9 cellular contexts compared by ENCODE assay signal in the genomic region with DNA sequence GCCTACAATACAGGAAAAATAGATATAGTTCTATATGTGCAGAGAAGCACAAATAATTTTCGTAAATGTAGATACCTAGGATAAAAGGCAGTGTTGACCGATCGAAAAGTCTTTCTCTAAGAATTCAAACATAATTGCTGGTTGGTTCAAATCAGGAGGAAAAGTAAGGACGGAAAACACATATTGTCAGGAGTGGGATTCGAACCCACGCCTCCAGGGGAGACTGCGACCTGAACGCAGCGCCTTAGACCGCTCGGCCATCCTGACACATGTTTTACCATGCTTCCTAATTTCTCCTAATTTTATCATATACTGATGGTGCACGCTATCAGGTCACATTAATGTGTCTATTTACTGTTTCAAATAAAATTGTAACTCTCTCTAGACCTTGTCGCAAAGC. TPM values are rescaled to one million over a fixed set of nuclear protein-coding genes. Genes with fewer than 3 reads are reported as not detected.
A peak's percentile ranks its signal among the peaks of the same experiment; 100 is the strongest.
DNase-seq lines count a peak whose midpoint lies in the region; ATAC-seq and TF ChIP-seq lines count a peak whose summit lies in the region.
"Not testable (repeated sequence)": the region's sequence is repeated elsewhere in the genome, so short reads cannot be mapped to it uniquely, and the experiment has no call there.
"Had no signal": no experiment of that assay in that cellular context is flagged by ENCODE, and none has a peak within 500 bp of the region (broad histone marks: within the 10 kb centered on the region; RNA-seq: fewer than 3 reads in every experiment).

No MANE protein-coding gene starts in this region.

- not testable (repeated sequence) for H2AFZ ChIP-seq in OCI-LY7 (ENCODE audit: low read length)

- H4K20me1 ChIP-seq in OCI-LY7 (ENCODE audit: insufficient read depth, low read length), result not testable (repeated sequence)

- peak overlapping the region; percentile 52 for H3K9ac ChIP-seq in HUES6 (ENCODE audit: low read length)

- not testable (repeated sequence) for H3K36me3 Mint-ChIP-seq in activated CD8-positive, alpha-beta memory T cell treated with anti-CD3 and anti-CD28 coated beads, Interleukin-2, amount 10 ng/mL, durations not matched to agents 7 days and 5 days

- not testable (repeated sequence) for TF ChIP-seq POLR2A in lower leg skin (IDR thresholded peaks at IDR 0.05)

- not testable (repeated sequence) for TF ChIP-seq CTCF in C4-2B (conservative IDR thresholded peaks at IDR 0.05); OCI-LY7 (conservative IDR thresholded peaks at IDR 0.05; ENCODE audit: low read length); lower leg skin (IDR thresholded peaks at IDR 0.05)

- POLR2A ChIA-PET in OCI-LY7 (lab: Charles Lee), result not testable (repeated sequence)

- whole genome bisulfite sequencing in ectodermal cell, 2 experiments, result 1 to 2% methylated on average over 11 to 12 of the region's 13 CpGs
- 0 to 1% methylated on average over 13 of the region's 13 CpGs for WGBS in lower leg skin, 2 donors

- H3K79me2 ChIP-seq in OCI-LY7 (ENCODE audit: insufficient read depth, low read depth, low read length), result not testable (repeated sequence)

- not testable (repeated sequence) for H3K9me3 ChIP-seq in HUES6 (ENCODE audit: control insufficient read depth, insufficient read depth, low read depth, low read length); OCI-LY7 (ENCODE audit: low read length); ectodermal cell (ENCODE audit: control insufficient read depth, low read length)

- H3K4me3 Mint-ChIP-seq in activated CD8-positive, alpha-beta memory T cell treated with anti-CD3 and anti-CD28 coated beads, Interleukin-2, amount 10 ng/mL, durations not matched to agents 7 days and 5 days, result peak overlapping the region; percentile 81

- CTCF ChIA-PET in OCI-LY7 (lab: Charles Lee; ENCODE audit: unreplicated experiment), result not testable (repeated sequence)
- CTCF ChIA-PET in activated CD8-positive, alpha-beta memory T cell treated with anti-CD3 and anti-CD28 coated beads, Interleukin-2, amount 10 ng/mL, durations not matched to agents 7 days and 5 days (lab: Charles Lee), result interaction anchor here (2.5 kb wide), 1 partner anchor 10 kb away, joined by 11 read pairs; no protein-coding TSS in a partner anchor

- H3K4me1 Mint-ChIP-seq in activated CD8-positive, alpha-beta memory T cell treated with anti-CD3 and anti-CD28 coated beads, Interleukin-2, amount 10 ng/mL, durations not matched to agents 7 days and 5 days, result peaks cover 15% of the 10 kb centered on the region

- H3K27me3 ChIP-seq in HUES6 (ENCODE audit: control insufficient read depth, insufficient read depth, low read length), result peaks cover 34% of the 10 kb centered on the region
- peaks cover 45% of the 10 kb centered on the region for H3K27me3 ChIP-seq in ectodermal cell (ENCODE audit: control insufficient read depth, insufficient read depth, low read length, poor library complexity, severe bottlenecking)

- H3K4me2 ChIP-seq in OCI-LY7 (ENCODE audit: low read length), result peak overlapping the region; percentile 76

- H3K27ac Mint-ChIP-seq in activated CD8-positive, alpha-beta memory T cell treated with anti-CD3 and anti-CD28 coated beads, Interleukin-2, amount 10 ng/mL, durations not matched to agents 7 days and 5 days, result peak overlapping the region; percentile 96

- not testable (repeated sequence) for H3K9me3 Mint-ChIP-seq in activated CD8-positive, alpha-beta memory T cell treated with anti-CD3 and anti-CD28 coated beads, Interleukin-2, amount 10 ng/mL, durations not matched to agents 7 days and 5 days (ENCODE audit: low read depth)

- intact Hi-C loops in OCI-LY7 (cut with micrococcal nuclease; ENCODE audit: unreplicated experiment); lower leg skin (cut with DNase I; ENCODE audit: low total_unique reads): not testable (repeated sequence)

- ATAC-seq in GM19467 (IDR thresholded peaks at IDR 0.05; ENCODE audit: unreplicated experiment), result peak; percentile 21
- peak; percentile 51 for ATAC-seq in activated CD8-positive, alpha-beta memory T cell treated with anti-CD3 and anti-CD28 coated beads, Interleukin-2, amount 10 ng/mL, durations not matched to agents 7 days and 5 days

- not testable (repeated sequence) for H3K4me1 ChIP-seq in HUES6 (ENCODE audit: control insufficient read depth, insufficient read depth, low read length); OCI-LY7 (ENCODE audit: insufficient read depth, low read length, poor library complexity, severe bottlenecking); ectodermal cell (ENCODE audit: control insufficient read depth, insufficient read depth, low read length)

- H3K9me2 ChIP-seq in OCI-LY7 (ENCODE audit: insufficient read depth, low read length), result not testable (repeated sequence)

- peaks cover 21% of the 10 kb centered on the region for H3K27me3 Mint-ChIP-seq in activated CD8-positive, alpha-beta memory T cell treated with anti-CD3 and anti-CD28 coated beads, Interleukin-2, amount 10 ng/mL, durations not matched to agents 7 days and 5 days

- H3K27ac ChIP-seq in C4-2B, result peak overlapping the region; percentile 52
- not testable (repeated sequence) for H3K27ac ChIP-seq in HUES6 (ENCODE audit: low read depth, low read length); OCI-LY7 (ENCODE audit: low read depth, low read length, poor library complexity, severe bottlenecking); ectodermal cell (ENCODE audit: insufficient read depth, low read depth, low read length, poor library complexity, severe bottlenecking)

- H3K4me3 ChIP-seq in HUES6 (ENCODE audit: low read depth, low read length) (peak overlapping the region; percentile 71), OCI-LY7 (ENCODE audit: low read depth, low read length, poor library complexity, severe bottlenecking) (peak overlapping the region; percentile 69), ectodermal cell (ENCODE audit: insufficient read depth, low read depth, low read length) (peak overlapping the region; percentile 71)
- not testable (repeated sequence) for H3K4me3 ChIP-seq in lower leg skin (ENCODE audit: low read depth, poor library complexity, severe bottlenecking)

- not testable (repeated sequence) for BruUV-seq in OCI-LY7 (replicated peaks; lab: Mats Ljungman, UMichigan)

- DNase-seq in OCI-LY7 (ENCODE audit: low spot score), result peak; percentile 50
- peak; percentile 82 for DNase-seq in activated CD8-positive, alpha-beta memory T cell treated with anti-CD3 and anti-CD28 coated beads, Interleukin-2, amount 10 ng/mL, durations not matched to agents 7 days and 5 days
- peak; percentile 63 to 91 for DNase-seq in lower leg skin (ENCODE audit: low spot score in 2 of 2)
- peak; percentile 83 for DNase-seq in stimulated activated CD4-positive, alpha-beta T cell treated with anti-CD3 and anti-CD28 coated beads, Interleukin-1b, Interleukin-23, amount 100 ng/mL, for 48 hours

- H3K36me3 ChIP-seq in HUES6 (ENCODE audit: control insufficient read depth, insufficient read depth, low read length); OCI-LY7 (ENCODE audit: insufficient read depth, low read length); ectodermal cell (ENCODE audit: control insufficient read depth, insufficient read depth, low read length): not testable (repeated sequence)

RNA-seq across cellular contexts. Expression of gene HSPA6, which starts 5.8 kb away (rescaled TPM):
- not detected in 2 replicates for total RNA-seq in OCI-LY7 (2014; rRNA removed; shearing (Covaris generic))
- total RNA-seq in OCI-LY7 (2022), result 0.13 TPM in 1 of 2 replicates, not detected in the other
- 1 to 10 TPM in 1 of 2 experiments, under 1 TPM in 1; 0.47 to 1.1 TPM for total RNA-seq in activated CD8-positive, alpha-beta memory T cell treated with anti-CD3 and anti-CD28 coated beads, Interleukin-2, amount 10 ng/mL, durations not matched to agents 7 days and 5 days
- not detected for polyA plus RNA-seq in ectodermal cell (2013, experiment 1 of 4)
- polyA plus RNA-seq in ectodermal cell (2013, experiment 2 of 4), result not detected
- not detected for polyA plus RNA-seq in ectodermal cell (2013, experiment 3 of 4)
- polyA plus RNA-seq in ectodermal cell (2013, experiment 4 of 4), result not detected
- total RNA-seq in lower leg skin, result 1 to 10 TPM; 2.0 to 5.0 (median 4.5) TPM

RNA-seq across cellular contexts. Expression of gene FCGR3A, which starts 19.5 kb away (rescaled TPM):
- total RNA-seq in OCI-LY7 (2014; rRNA removed; shearing (Covaris generic)), result not detected in 2 replicates
- not detected in 2 replicates for total RNA-seq in OCI-LY7 (2022)
- 1 to 10 TPM in 1 of 2 experiments, under 1 TPM in 1; 0.61 to 1.6 TPM for total RNA-seq in activated CD8-positive, alpha-beta memory T cell treated with anti-CD3 and anti-CD28 coated beads, Interleukin-2, amount 10 ng/mL, durations not matched to agents 7 days and 5 days
- not detected for polyA plus RNA-seq in ectodermal cell (2013, experiment 1 of 4)
- not detected for polyA plus RNA-seq in ectodermal cell (2013, experiment 2 of 4)
- polyA plus RNA-seq in ectodermal cell (2013, experiment 3 of 4), result not detected
- polyA plus RNA-seq in ectodermal cell (2013, experiment 4 of 4), result not detected
- 1 to 10 TPM; 1.9 to 8.6 (median 3.5) TPM for total RNA-seq in lower leg skin
- total RNA-seq: glomerular endothelial cell had no signal

RNA-seq across cellular contexts. Expression of gene FCGR2A, which starts 24.9 kb away (rescaled TPM):
- 1.1 and 1.4 TPM in 2 replicates for total RNA-seq in OCI-LY7 (2014; rRNA removed; shearing (Covaris generic))
- 0.42 and 0.53 TPM in 2 replicates for total RNA-seq in OCI-LY7 (2022)
- total RNA-seq in activated CD8-positive, alpha-beta memory T cell treated with anti-CD3 and anti-CD28 coated beads, Interleukin-2, amount 10 ng/mL, durations not matched to agents 7 days and 5 days, result under 1 TPM in 1 of 2 experiments, not detected in 1; 0.35 TPM
- polyA plus RNA-seq in ectodermal cell (2013, experiment 1 of 4), result not detected
- 0.07 TPM for polyA plus RNA-seq in ectodermal cell (2013, experiment 2 of 4)
- 0.75 TPM for polyA plus RNA-seq in ectodermal cell (2013, experiment 3 of 4)
- not detected for polyA plus RNA-seq in ectodermal cell (2013, experiment 4 of 4)
- 10 to 100 TPM in 1 of 4 donors, 1 to 10 TPM in 3; 5.7 to 14.2 (median 8.4) TPM for total RNA-seq in lower leg skin
- total RNA-seq: glomerular endothelial cell had no signal
